In the genomic region with DNA sequence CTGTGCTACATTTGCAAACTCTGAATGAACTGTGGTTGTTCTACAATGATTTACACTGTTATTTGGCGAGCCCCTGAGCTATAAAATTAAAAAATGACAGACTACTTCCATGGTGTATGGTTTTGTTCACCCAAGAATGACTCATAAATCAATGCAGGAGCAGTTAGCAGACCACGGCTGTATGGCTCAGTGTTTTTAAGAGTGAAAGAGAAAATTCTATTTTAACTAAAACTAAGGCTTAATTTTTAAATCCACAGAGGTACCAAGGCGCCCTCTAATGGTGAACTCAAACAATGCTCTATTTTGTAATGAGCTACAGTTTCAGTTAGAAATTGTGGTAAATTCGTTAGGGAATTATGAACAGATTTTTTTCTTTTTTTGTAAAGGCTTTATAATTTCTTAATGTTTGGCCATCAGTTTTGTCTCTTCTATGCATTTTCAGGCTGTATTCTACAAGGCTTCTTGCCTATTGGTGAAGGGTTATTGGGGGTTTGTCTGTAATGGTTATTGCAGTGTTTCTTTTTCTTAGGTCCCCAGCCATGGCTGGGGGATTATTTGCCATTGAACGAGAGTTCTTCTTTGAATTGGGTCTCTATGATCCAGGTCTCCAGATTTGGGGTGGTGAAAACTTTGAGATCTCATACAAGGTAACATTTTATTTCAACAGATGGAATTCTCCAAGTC, we compare ENCODE assay signal across 8 cellular contexts. TPM values are rescaled to one million over a fixed set of nuclear protein-coding genes. Genes with fewer than 3 reads are reported as not detected.
A peak's percentile ranks its signal among the peaks of the same experiment; 100 is the strongest.
DNase-seq lines count a peak whose midpoint lies in the region; ATAC-seq and TF ChIP-seq lines count a peak whose summit lies in the region.

No MANE protein-coding gene starts in this region.

- intact Hi-C loops in psoas muscle (cut with DNase I): loop anchor here (2.0 to 5.0 kb wide), 2 partner anchors 287 to 289 kb away; no protein-coding TSS in a partner anchor

- no peak overlapping the region for H3K4me2 ChIP-seq in fibroblast of lung (ENCODE audit: extremely low read depth, insufficient read depth, low read length)

- H3K79me2 ChIP-seq in fibroblast of lung (ENCODE audit: control insufficient read depth, insufficient read depth, low read length): no peaks in the 10 kb centered on the region

- 36 to 46% (median 37%) methylated on average over 5 of the region's 5 CpGs for WGBS in psoas muscle, 3 donors

- H4K20me1 ChIP-seq in fibroblast of lung (ENCODE audit: control insufficient read depth, extremely low read depth, insufficient read depth, low read length): no peaks in the 10 kb centered on the region

- DNase-seq in activated CD8-positive, alpha-beta memory T cell treated with anti-CD3 and anti-CD28 coated beads, Interleukin-2, amount 10 ng/mL, durations not matched to agents 7 days and 5 days: no peak
- no peak for DNase-seq in activated CD8-positive, alpha-beta memory T cell treated with anti-CD3 and anti-CD28 coated beads for 24 hours
- DNase-seq in HFFc6 (peak; percentile 26), RPMI7951 (ENCODE audit: low read depth) (peak; percentile 39), fibroblast of lung (ENCODE audit: low read depth in 2 of 2) (peak; percentile 51 to 82), psoas muscle (no peak), COLO668 (lab: John Stamatoyannopoulos, UW; ENCODE audit: unreplicated experiment) (no peak)

- peaks cover 7% of the 10 kb centered on the region for H3K36me3 Mint-ChIP-seq in activated CD8-positive, alpha-beta memory T cell treated with anti-CD3 and anti-CD28 coated beads, Interleukin-2, amount 10 ng/mL, durations not matched to agents 7 days and 5 days
- no peaks in the 10 kb centered on the region for H3K36me3 Mint-ChIP-seq in HFFc6 (ENCODE audit: low read depth)

- H3K9ac ChIP-seq in fibroblast of lung (ENCODE audit: insufficient read depth, low read length): no peak overlapping the region

- no peaks in the 10 kb centered on the region for H3K9me3 Mint-ChIP-seq in activated CD8-positive, alpha-beta memory T cell treated with anti-CD3 and anti-CD28 coated beads, Interleukin-2, amount 10 ng/mL, durations not matched to agents 7 days and 5 days (ENCODE audit: low read depth)
- H3K9me3 Mint-ChIP-seq in HFFc6: no peaks in the 10 kb centered on the region

- no peak overlapping the region for H3K4me3 Mint-ChIP-seq in activated CD8-positive, alpha-beta memory T cell treated with anti-CD3 and anti-CD28 coated beads, Interleukin-2, amount 10 ng/mL, durations not matched to agents 7 days and 5 days
- no peak overlapping the region for H3K4me3 Mint-ChIP-seq in HFFc6

- no peaks in the 10 kb centered on the region for H3K27me3 Mint-ChIP-seq in activated CD8-positive, alpha-beta memory T cell treated with anti-CD3 and anti-CD28 coated beads, Interleukin-2, amount 10 ng/mL, durations not matched to agents 7 days and 5 days
- no peaks in the 10 kb centered on the region; the same call in 1 of the 2 replicates for H3K27me3 Mint-ChIP-seq in HFFc6 (ENCODE audit: insufficient read depth)

- H3K9me3 ChIP-seq in fibroblast of lung (ENCODE audit: control insufficient read depth, insufficient read depth, low read depth, low read length): no peaks in the 10 kb centered on the region
- H3K9me3 ChIP-seq in psoas muscle: peaks cover 5% of the 10 kb centered on the region

- CTCF ChIA-PET in activated CD8-positive, alpha-beta memory T cell treated with anti-CD3 and anti-CD28 coated beads, Interleukin-2, amount 10 ng/mL, durations not matched to agents 7 days and 5 days (lab: Charles Lee): interaction anchor here (0.6 to 3.0 kb wide), 45 partner anchors 9 to 309 kb away, joined by 3 to 37 read pairs (median 4); partner anchors contain the start of genes GALNT7, HMGB2 and SCRG1

- H3K27me3 ChIP-seq in fibroblast of lung (ENCODE audit: control insufficient read depth, insufficient read depth, low read length): no peaks in the 10 kb centered on the region
- no peaks in the 10 kb centered on the region for H3K27me3 ChIP-seq in psoas muscle (ENCODE audit: insufficient read depth in 3 of 3, low read length in 2 of 3)

- H2AFZ ChIP-seq in fibroblast of lung (ENCODE audit: low read length): no peak overlapping the region

- no peak overlapping the region for H3K4me3 ChIP-seq in fibroblast of lung (replicated peaks in 1 of 4; ENCODE audit: control extremely low read depth in 1 of 4, insufficient read depth in 1 of 4, low read depth in 3 of 4, low read length in 4 of 4)
- no peak overlapping the region for H3K4me3 ChIP-seq in psoas muscle

- H3K27ac ChIP-seq in fibroblast of lung (ENCODE audit: insufficient read depth, low read length) (no peak overlapping the region), psoas muscle (no peak overlapping the region)

- H3K4me1 Mint-ChIP-seq in activated CD8-positive, alpha-beta memory T cell treated with anti-CD3 and anti-CD28 coated beads, Interleukin-2, amount 10 ng/mL, durations not matched to agents 7 days and 5 days: peaks cover 3% of the 10 kb centered on the region
- no peaks in the 10 kb centered on the region for H3K4me1 Mint-ChIP-seq in HFFc6 (ENCODE audit: low read depth)

- TF ChIP-seq CTCF in HFFc6 (IDR thresholded peaks at IDR 0.05) (peak; percentile 88), fibroblast of lung (conservative IDR thresholded peaks at IDR 0.05 in 1 of 2, IDR thresholded peaks at IDR 0.05 in 1 of 2; ENCODE audit: low read depth in 1 of 2, low read length in 2 of 2) (peak; percentile 49 to 70), psoas muscle (IDR thresholded peaks at IDR 0.05) (peak; percentile 66)

- H3K27ac Mint-ChIP-seq in activated CD8-positive, alpha-beta memory T cell treated with anti-CD3 and anti-CD28 coated beads, Interleukin-2, amount 10 ng/mL, durations not matched to agents 7 days and 5 days: no peak overlapping the region
- no peak overlapping the region for H3K27ac Mint-ChIP-seq in HFFc6

- ATAC-seq in activated CD8-positive, alpha-beta memory T cell treated with anti-CD3 and anti-CD28 coated beads, Interleukin-2, amount 10 ng/mL, durations not matched to agents 7 days and 5 days: peak; percentile 36
- ATAC-seq in psoas muscle: no peak
- ATAC-seq in GM21381 (IDR thresholded peaks at IDR 0.05; ENCODE audit: unreplicated experiment): no peak

- H3K4me1 ChIP-seq in fibroblast of lung (ENCODE audit: control insufficient read depth, extremely low read depth, insufficient read depth, low read length) (no peaks in the 10 kb centered on the region), psoas muscle (no peaks in the 10 kb centered on the region)

- H3K36me3 ChIP-seq in fibroblast of lung (ENCODE audit: control insufficient read depth, insufficient read depth, low read length) (no peaks in the 10 kb centered on the region), psoas muscle (ENCODE audit: insufficient read depth in 1 of 2, low read depth in 1 of 2) (no peaks in the 10 kb centered on the region)

RNA-seq across cellular contexts. Expression of gene HMGB2, which starts 32.5 kb away (rescaled TPM):
- 100 to 1,000 TPM; 646 to 837 TPM for total RNA-seq in activated CD8-positive, alpha-beta memory T cell treated with anti-CD3 and anti-CD28 coated beads, Interleukin-2, amount 10 ng/mL, durations not matched to agents 7 days and 5 days
- total RNA-seq in HFFc6 (2021; fragmentation: NEBNext Ultra II Directional; extraction: Animal tissue kit (Norgen Biotek cat#: 25700)): 100 to 1,000 TPM in 4 of 6 experiments, 10 to 100 TPM in 2; 53.0 to 130 (median 117) TPM
- 254 and 259 TPM in 2 replicates for total RNA-seq in RPMI7951 (2014; rRNA removed; shearing (Covaris generic))
- total RNA-seq in fibroblast of lung (57.0 and 183 TPM in 2 replicates), psoas muscle (10 to 100 TPM; 14.9 to 27.2 (median 19.6) TPM)
- polyA plus RNA-seq in fibroblast of lung (123 and 215 TPM in 2 replicates), psoas muscle (10 to 100 TPM; 12.3 to 30.2 (median 27.4) TPM)
- 93.0 and 180 TPM in 2 replicates for polyA plus RNA-seq in fibroblast of lung (2012)
- polyA minus RNA-seq in fibroblast of lung (ENCODE audit: low replicate concordance): 2.0 and 4.9 TPM in 2 replicates

Comparison
In these comparisons a context has a peak if more than half of its experiments do, and no peak if none do; other contexts are left out.
1. DNase-seq: peak in HFFc6 (single experiment), RPMI7951 (single experiment) and fibroblast of lung (2 of 2); none in activated CD8-positive, alpha-beta memory T cell treated with anti-CD3 and anti-CD28 coated beads, Interleukin-2, amount 10 ng/mL, durations not matched to agents 7 days and 5 days (single experiment), activated CD8-positive, alpha-beta memory T cell treated with anti-CD3 and anti-CD28 coated beads for 24 hours (single experiment), psoas muscle (0 of 2) and COLO668 (single experiment).
2. Peak in every context shown above with its lines, with median percentiles within 50 percentile points of each other: CTCF ChIP-seq.